In genomic region chr20:16352321-16352720, GRCh38 we compare ENCODE assay signal across 15 cellular contexts.
DNase-seq lines count a peak whose midpoint lies in the region; ATAC-seq and TF ChIP-seq lines count a peak whose summit lies in the region.
"Had no signal": no experiment of that assay in that cellular context is flagged by ENCODE, and none has a peak within 500 bp of the region (broad histone marks: within the 10 kb centered on the region; RNA-seq: fewer than 3 reads in every experiment).

No MANE protein-coding gene starts in this region.

- no peaks in the 10 kb centered on the region for H3K27me3 Mint-ChIP-seq in chondrocyte (ENCODE audit: low read depth)
- H3K27me3 Mint-ChIP-seq in activated CD8-positive, alpha-beta T cell treated with anti-CD3 and anti-CD28 coated beads, Interleukin-2, amount 10 ng/mL, durations not matched to agents 7 days and 5 days (ENCODE audit: low read depth): no peaks in the 10 kb centered on the region

- H3K9me3 ChIP-seq in tibial nerve (no peaks in the 10 kb centered on the region), Peyer's patch (no peaks in the 10 kb centered on the region)
- H3K9me3 ChIP-seq: SJSA1 had no signal

- no peak overlapping the region for H3K27ac Mint-ChIP-seq in chondrocyte (ENCODE audit: unreplicated experiment)
- H3K27ac Mint-ChIP-seq in activated CD8-positive, alpha-beta T cell treated with anti-CD3 and anti-CD28 coated beads, Interleukin-2, amount 10 ng/mL, durations not matched to agents 7 days and 5 days: no peak overlapping the region
- H3K27ac Mint-ChIP-seq: GM23338 had no signal

- no peak for TF ChIP-seq POLR2A in tibial nerve (IDR thresholded peaks at IDR 0.05)
- TF ChIP-seq POLR2A in Peyer's patch (IDR thresholded peaks at IDR 0.05): no peak

- H3K36me3 Mint-ChIP-seq in chondrocyte (ENCODE audit: low read depth): peaks cover 3% of the 10 kb centered on the region
- H3K36me3 Mint-ChIP-seq in activated CD8-positive, alpha-beta T cell treated with anti-CD3 and anti-CD28 coated beads, Interleukin-2, amount 10 ng/mL, durations not matched to agents 7 days and 5 days (ENCODE audit: low read depth): no peaks in the 10 kb centered on the region

- H3K4me1 Mint-ChIP-seq in chondrocyte (ENCODE audit: low read depth): no peaks in the 10 kb centered on the region
- H3K4me1 Mint-ChIP-seq in activated CD8-positive, alpha-beta T cell treated with anti-CD3 and anti-CD28 coated beads, Interleukin-2, amount 10 ng/mL, durations not matched to agents 7 days and 5 days (ENCODE audit: low read depth): no peaks in the 10 kb centered on the region

- DNase-seq in NCI-H82 (lab: John Stamatoyannopoulos, UW) (peak; percentile 20), NCI-H82 treated with DMSO at 0.1 percent for 48 hours (lab: John Stamatoyannopoulos, UW; ENCODE audit: unreplicated experiment) (no peak), chondrocyte (ENCODE audit: low spot score) (no peak), myocyte (ENCODE audit: low read depth) (peak; percentile 25), tibial nerve (ENCODE audit: low spot score in 2 of 2) (no peak), Peyer's patch (no peak), iPS-NIHi11 (ENCODE audit: low spot score) (no peak)
- no peak for DNase-seq in activated CD8-positive, alpha-beta T cell treated with anti-CD3 and anti-CD28 coated beads, Interleukin-2, amount 10 ng/mL, durations not matched to agents 7 days and 5 days
- DNase-seq: 8988T, GF-D8, NCI-H1105, NCI-H1694 had no signal

- H3K27ac ChIP-seq in tibial nerve (peak overlapping the region in 3 of 4 donors; percentile 25 to 82 (median 82)), Peyer's patch (no peak overlapping the region)
- H3K27ac ChIP-seq: SJSA1 had no signal

- H3K4me3 ChIP-seq in tibial nerve: no peak overlapping the region
- H3K4me3 ChIP-seq in Peyer's patch: no peak overlapping the region
- H3K4me3 ChIP-seq: GM23338, SJSA1 had no signal

- H3K4me3 Mint-ChIP-seq in chondrocyte (ENCODE audit: unreplicated experiment): no peak overlapping the region
- H3K4me3 Mint-ChIP-seq in activated CD8-positive, alpha-beta T cell treated with anti-CD3 and anti-CD28 coated beads, Interleukin-2, amount 10 ng/mL, durations not matched to agents 7 days and 5 days: no peak overlapping the region
- H3K4me3 Mint-ChIP-seq: GM23338 had no signal

- CTCF ChIA-PET in activated CD8-positive, alpha-beta T cell treated with anti-CD3 and anti-CD28 coated beads, Interleukin-2, amount 10 ng/mL, durations not matched to agents 7 days and 5 days (lab: Charles Lee): no interaction called here

- POLR2A ChIA-PET in activated CD8-positive, alpha-beta T cell treated with anti-CD3 and anti-CD28 coated beads, Interleukin-2, amount 10 ng/mL, durations not matched to agents 7 days and 5 days (lab: Charles Lee): no interaction called here

- no peaks in the 10 kb centered on the region for H3K27me3 ChIP-seq in tibial nerve
- H3K27me3 ChIP-seq in Peyer's patch: no peaks in the 10 kb centered on the region
- H3K27me3 ChIP-seq: SJSA1 had no signal

- TF ChIP-seq EP300 in tibial nerve (IDR thresholded peaks at IDR 0.05): no peak

- TF ChIP-seq CTCF in chondrocyte (IDR thresholded peaks at IDR 0.05): peak; percentile 11
- TF ChIP-seq CTCF in tibial nerve (IDR thresholded peaks at IDR 0.05): no peak
- no peak for TF ChIP-seq CTCF in Peyer's patch (IDR thresholded peaks at IDR 0.05)

- 65 to 78% methylated on average over 4 of the region's 4 CpGs for WGBS in tibial nerve, 2 donors

- H3K36me3 ChIP-seq in tibial nerve (peaks cover 0 to 15% (median 0%) of the 10 kb centered on the region in 3 donors), Peyer's patch (no peaks in the 10 kb centered on the region)
- H3K36me3 ChIP-seq: SJSA1 had no signal

- H3K9me3 Mint-ChIP-seq in chondrocyte (ENCODE audit: low read depth): no peaks in the 10 kb centered on the region
- H3K9me3 Mint-ChIP-seq in activated CD8-positive, alpha-beta T cell treated with anti-CD3 and anti-CD28 coated beads, Interleukin-2, amount 10 ng/mL, durations not matched to agents 7 days and 5 days (ENCODE audit: insufficient read depth): no peaks in the 10 kb centered on the region
- H3K9me3 Mint-ChIP-seq: GM23338 had no signal

- no peak for ATAC-seq in activated CD8-positive, alpha-beta T cell treated with anti-CD3 and anti-CD28 coated beads, Interleukin-2, amount 10 ng/mL, durations not matched to agents 7 days and 5 days
- ATAC-seq: HCT116 had no signal

- peaks cover 0 to 6% (median 0%) of the 10 kb centered on the region in 4 donors for H3K4me1 ChIP-seq in tibial nerve
- H3K4me1 ChIP-seq in Peyer's patch: no peaks in the 10 kb centered on the region
- H3K4me1 ChIP-seq: SJSA1 had no signal

Comparison
In these comparisons a context has a peak if more than half of its experiments do, and no peak if none do; other contexts are left out.
1. DNase-seq: peak in NCI-H82 (single experiment) and myocyte (single experiment); none in NCI-H82 treated with DMSO at 0.1 percent for 48 hours (single experiment), chondrocyte (single experiment), tibial nerve (0 of 2), Peyer's patch (0 of 3), activated CD8-positive, alpha-beta T cell treated with anti-CD3 and anti-CD28 coated beads, Interleukin-2, amount 10 ng/mL, durations not matched to agents 7 days and 5 days (single experiment) and iPS-NIHi11 (single experiment).
2. H3K27ac ChIP-seq: peak in tibial nerve (3 of 4); none in Peyer's patch (0 of 4).